Comparison of ENCODE assay signal across 1 cellular context in genomic region chr10:129715805-129716785, GRCh38.
TF ChIP-seq lines count a peak whose summit lies in the region.

No MANE protein-coding gene starts in this region.

TF ChIP-seq in GM23338, 12 proteins besides CTCF, POLR2A, EP300 and RAD21 (continued from another document):
- TF ChIP-seq ZNF462 (CRISPR knock-in tag; IDR thresholded peaks at IDR 0.05) (no peak), NANOG (IDR thresholded peaks at IDR 0.05; ENCODE audit: borderline replicate concordance) (no peak), EZH2phosphoT487 (IDR thresholded peaks at IDR 0.05; ENCODE audit: unreplicated experiment) (no peak), CREB1 (CRISPR knock-in tag; IDR thresholded peaks at IDR 0.05; ENCODE audit: low read depth) (no peak)
TF ChIP-seq in GM23338: peak in this region for 0.
